11 cellular contexts compared by ENCODE assay signal in genomic region chr1:39959651-39960333, GRCh38. TPM values are rescaled to one million over a fixed set of nuclear protein-coding genes. Genes with fewer than 3 reads are reported as not detected.
DNase-seq lines count a peak whose midpoint lies in the region; ATAC-seq, FAIRE-seq and TF ChIP-seq lines count a peak whose summit lies in the region.
"Had no signal": no experiment of that assay in that cellular context is flagged by ENCODE, and none has a peak within 500 bp of the region (broad histone marks: within the 10 kb centered on the region; RNA-seq: fewer than 3 reads in every experiment).

No MANE protein-coding gene starts in this region.

- no peaks in the 10 kb centered on the region for H3K79me1 ChIP-seq in H9 (ENCODE audit: insufficient read depth, low read depth, low read length, poor library complexity, severe bottlenecking)

- no peak overlapping the region for H2BK15ac ChIP-seq in H9 (ENCODE audit: low read depth, low read length)

- no peak overlapping the region for H2BK12ac ChIP-seq in H9 (ENCODE audit: insufficient read length, low read depth, low read length)

- H3K56ac ChIP-seq in H9 (ENCODE audit: insufficient read length, low read depth, low read length): no peak overlapping the region

- H3K79me2 ChIP-seq in HepG2 (ENCODE audit: insufficient read depth, low read length) (no peaks in the 10 kb centered on the region), H9 (ENCODE audit: insufficient read depth, low read length) (no peaks in the 10 kb centered on the region; the same call in 1 of the 2 replicates)

- H3K4me3 Mint-ChIP-seq in H9 (no peak overlapping the region), type B pancreatic cell (no peak overlapping the region)

- H3K4me2 ChIP-seq in HepG2 (ENCODE audit: low read depth, low read length): no peak overlapping the region
- H3K4me2 ChIP-seq in H9 (ENCODE audit: insufficient read depth, insufficient read length, low read length): no peak overlapping the region

- H3K27ac ChIP-seq in liver (ENCODE audit: low read depth in 1 of 2, low read length in 2 of 2) (peak overlapping the region; percentile 66 to 82), HepG2 (ENCODE audit: extremely low read length, insufficient read depth, low read length) (no peak overlapping the region), RWPE2 (ENCODE audit: poor library complexity, severe bottlenecking) (peak overlapping the region; percentile 57), H9 (ENCODE audit: insufficient read length, low read depth, low read length) (no peak overlapping the region)

- no TSS peak for BruUV-seq in HepG2 (replicated peaks; lab: Mats Ljungman, UMichigan)

- H4K20me1 ChIP-seq in HepG2 (ENCODE audit: insufficient read depth, low read length) (peaks cover 7% of the 10 kb centered on the region; the same call in 1 of the 2 replicates), H9 (ENCODE audit: control insufficient read depth, insufficient read depth, insufficient read length) (no peaks in the 10 kb centered on the region)

- H3K9ac ChIP-seq in liver (ENCODE audit: low read depth in 1 of 2, low read length in 2 of 2) (no peak overlapping the region), HepG2 (ENCODE audit: insufficient read depth, low read depth, low read length) (no peak overlapping the region), H9 (ENCODE audit: extremely low read depth, insufficient read length, low read length) (no peak overlapping the region)

- H3K27me3 ChIP-seq in liver (ENCODE audit: control insufficient read depth in 4 of 4, insufficient read depth in 4 of 4, low read length in 3 of 4): no peaks in the 10 kb centered on the region
- peaks cover 3 to 24% of the 10 kb centered on the region in 2 experiments; a peak in 4 of 5 replicates for H3K27me3 ChIP-seq in HepG2 (ENCODE audit: control insufficient read depth in 1 of 2, insufficient read depth in 2 of 2, low read length in 2 of 2)
- no peaks in the 10 kb centered on the region for H3K27me3 ChIP-seq in RWPE2 (ENCODE audit: insufficient read depth, poor library complexity, severe bottlenecking)
- no peaks in the 10 kb centered on the region for H3K27me3 ChIP-seq in H9 (ENCODE audit: insufficient read depth, low read length)

- no peak overlapping the region for H3K18ac ChIP-seq in H9 (ENCODE audit: insufficient read length, low read depth, low read length)

- intact Hi-C loops in HepG2 (cut with micrococcal nuclease; ENCODE audit: unreplicated experiment): no loop called here

- no peak for DNase-seq in HepG2 (ENCODE audit: low spot score)
- DNase-seq in RWPE2 (ENCODE audit: low spot score): no peak
- peak; percentile 85 for DNase-seq in left lobe of liver (ENCODE audit: low spot score)
- no peak for DNase-seq in H9
- no peak for DNase-seq in activated naive CD4-positive, alpha-beta T cell treated with anti-CD3 and anti-CD28 coated beads, Interleukin-2, amount 50 U/mL, for 16 hours
- DNase-seq in amniotic stem cell (lab: John Stamatoyannopoulos, UW): no peak
- DNase-seq in type B pancreatic cell (ENCODE audit: extremely low spot score, unreplicated experiment): no peak
- DNase-seq: NCI-H1048 had no signal

- no peak overlapping the region for H3K14ac ChIP-seq in H9 (ENCODE audit: insufficient read depth, low read length)

- CTCF ChIA-PET in HepG2 (lab: Yijun Ruan, JAX; ENCODE audit: low intra/inter-chr PET ratio, low total read pairs): no interaction called here

- in situ Hi-C loops in HepG2 (cut with HindIII; ENCODE audit: extremely low pct_ligation_motif_present, low pct_unique_long_range_greater_than_20kb): no loop called here

- no peak overlapping the region for H3T11ph ChIP-seq in H9 (ENCODE audit: low read length)

- H2AFZ ChIP-seq in HepG2 (ENCODE audit: low read length) (no peak overlapping the region), H9 (ENCODE audit: low read length) (no peak overlapping the region)

- H3K4ac ChIP-seq in H9 (ENCODE audit: low read depth, low read length): no peak overlapping the region

- H2AK5ac ChIP-seq in H9 (ENCODE audit: insufficient read length, low read length): no peak overlapping the region

- H3K4me1 Mint-ChIP-seq in H9: peaks cover 11 to 12% of the 10 kb centered on the region in 2 experiments
- H3K4me1 Mint-ChIP-seq in type B pancreatic cell (ENCODE audit: unreplicated experiment): peaks cover 19% of the 10 kb centered on the region

- H2BK120ac ChIP-seq in H9 (ENCODE audit: low read depth, low read length, poor library complexity, severe bottlenecking): no peak overlapping the region

- H3K9me3 Mint-ChIP-seq in H9 (no peaks in the 10 kb centered on the region), type B pancreatic cell (no peaks in the 10 kb centered on the region)

- H3K4me1 ChIP-seq in liver (ENCODE audit: control insufficient read depth in 4 of 4, insufficient read depth in 4 of 4, low read length in 3 of 4): peaks cover 7 to 61% (median 45%) of the 10 kb centered on the region in 4 donors
- H3K4me1 ChIP-seq in HepG2 (ENCODE audit: insufficient read depth, low read length): peaks cover 13% of the 10 kb centered on the region
- peaks cover 21% of the 10 kb centered on the region for H3K4me1 ChIP-seq in RWPE2 (ENCODE audit: insufficient read depth, poor library complexity, severe bottlenecking)
- H3K4me1 ChIP-seq in H9 (ENCODE audit: insufficient read depth, low read length): no peaks in the 10 kb centered on the region

- no peak for TF ChIP-seq CTCF in liver (IDR thresholded peaks at IDR 0.05; ENCODE audit: low read depth, low read length, missing input control)
- TF ChIP-seq CTCF in HepG2 (CRISPR knock-in tag; IDR thresholded peaks at IDR 0.05): no peak
- no peak for TF ChIP-seq CTCF in RWPE2 (IDR thresholded peaks at IDR 0.05; ENCODE audit: poor library complexity, severe bottlenecking)
- TF ChIP-seq CTCF in H9 (conservative IDR thresholded peaks at IDR 0.05): no peak
- TF ChIP-seq CTCF in type B pancreatic cell (conservative IDR thresholded peaks at IDR 0.05): no peak

- H3K23me2 ChIP-seq in H9 (ENCODE audit: insufficient read length, low read depth, low read length, poor library complexity, severe bottlenecking): peaks cover 11% of the 10 kb centered on the region

- H3K23ac ChIP-seq in H9 (ENCODE audit: insufficient read length, low read depth, low read length): no peak overlapping the region

- no peak overlapping the region for H4K5ac ChIP-seq in H9 (ENCODE audit: insufficient read length, low read depth, low read length)

- no peak for TF ChIP-seq EP300 in HepG2 (IDR thresholded peaks at IDR 0.05; ENCODE audit: low read depth in 2 of 2, low read length in 2 of 2)
- TF ChIP-seq EP300 in HepG2 (CRISPR knock-in tag; IDR thresholded peaks at IDR 0.05; ENCODE audit: borderline replicate concordance): no peak

- no peak overlapping the region for H2BK5ac ChIP-seq in H9 (ENCODE audit: insufficient read length, low read length)

- no peak overlapping the region for H2BK20ac ChIP-seq in H9 (ENCODE audit: low read depth, low read length, poor library complexity, severe bottlenecking)

- H4K91ac ChIP-seq in H9 (ENCODE audit: insufficient read length, low read depth, low read length): no peak overlapping the region

- POLR2A ChIA-PET in HepG2 (lab: Yijun Ruan, JAX): no interaction called here

- peaks cover 7 to 24% (median 9%) of the 10 kb centered on the region in 4 donors for H3K36me3 ChIP-seq in liver (ENCODE audit: control insufficient read depth in 4 of 4, insufficient read depth in 3 of 4, low read depth in 1 of 4, low read length in 3 of 4)
- H3K36me3 ChIP-seq in HepG2 (replicated peaks in 1 of 2; ENCODE audit: control insufficient read depth in 1 of 2, insufficient read depth in 2 of 2, low read length in 2 of 2): no peaks in the 10 kb centered on the region
- H3K36me3 ChIP-seq in RWPE2 (ENCODE audit: low read depth): peaks cover 74% of the 10 kb centered on the region

- H3K36me3 Mint-ChIP-seq in H9 (ENCODE audit: insufficient read depth in 1 of 3, low read depth in 3 of 3) (peaks cover 30 to 57% (median 34%) of the 10 kb centered on the region in 3 experiments), type B pancreatic cell (peaks cover 4% of the 10 kb centered on the region)

- H3K4me3 ChIP-seq in liver (ENCODE audit: low read depth in 1 of 3, low read length in 3 of 3): peak overlapping the region in 1 of 3 donors; percentile 31
- H3K4me3 ChIP-seq in HepG2 (replicated peaks in 1 of 3; ENCODE audit: insufficient read depth in 1 of 3, low read depth in 2 of 3, low read length in 3 of 3): no peak overlapping the region
- H3K4me3 ChIP-seq in RWPE2 (ENCODE audit: severe bottlenecking): no peak overlapping the region

- H3K9me3 ChIP-seq in liver (ENCODE audit: control insufficient read depth in 4 of 4, low read length in 3 of 4): no peaks in the 10 kb centered on the region
- no peaks in the 10 kb centered on the region for H3K9me3 ChIP-seq in HepG2 (ENCODE audit: low read length)
- no peaks in the 10 kb centered on the region for H3K9me3 ChIP-seq in RWPE2 (ENCODE audit: severe bottlenecking)
- no peaks in the 10 kb centered on the region for H3K9me3 ChIP-seq in H9 (ENCODE audit: control insufficient read depth, low read depth, low read length)

- H3K27ac Mint-ChIP-seq in H9: no peak overlapping the region; a peak in 1 of 7 replicates
- H3K27ac Mint-ChIP-seq in type B pancreatic cell: no peak overlapping the region

- H3K27me3 Mint-ChIP-seq in H9 (ENCODE audit: low read depth) (peaks cover 11% of the 10 kb centered on the region), type B pancreatic cell (peaks cover 9% of the 10 kb centered on the region)

- TF ChIP-seq RAD21 in liver (IDR thresholded peaks at IDR 0.05) (peak in 1 of 2 donors; percentile 26), HepG2 (CRISPR knock-in tag; IDR thresholded peaks at IDR 0.05) (no peak)

- ATAC-seq in HepG2 (no peak), RWPE2 (ENCODE audit: low read depth) (no peak), left lobe of liver (peak; percentile 60)

- no peak for TF ChIP-seq POLR2A in HepG2 (IDR thresholded peaks at IDR 0.05; ENCODE audit: insufficient read depth in 1 of 2, low read depth in 2 of 2, low read length in 2 of 2)

- WGBS in liver: 45% methylated on average over 12 of the region's 12 CpGs
- 60% methylated on average over 12 of the region's 12 CpGs for WGBS in HepG2 (ENCODE audit: low lambda C conversion rate)
- WGBS in H9 (ENCODE audit: extremely low coverage, insufficient read length, low lambda C conversion rate): no CpG with 5 or more reads among the region's 12 CpGs

- no peak for FAIRE-seq in HepG2 (lab: Jason Lieb, UNC)
- FAIRE-seq: frontal cortex had no signal

- no peak overlapping the region for H4K8ac ChIP-seq in H9 (replicated peaks; ENCODE audit: insufficient read length, low read depth, low read length)

RNA-seq across cellular contexts. Expression of gene MFSD2A, which starts 4.8 kb away (rescaled TPM):
- total RNA-seq in liver (100 to 1,000 TPM in 1 of 2 donors, under 1 TPM in 1; 0.37 to 294 TPM), HepG2 (2016; rRNA removed; fragmentation: Illumina TruSeq; extraction: Trizol) (not detected in 2 replicates), left lobe of liver (108 TPM), H9 (2021) (18.2 and 19.9 TPM in 2 replicates), type B pancreatic cell (ENCODE audit: low replicate concordance) (6.1 and 7.3 TPM in 2 replicates)
- polyA plus RNA-seq in liver (100 to 1,000 TPM in 1 of 2 donors, 10 to 100 TPM in 1; 84.3 to 257 TPM), HepG2 (2011; rRNA removed) (0.05 and 0.08 TPM in 2 replicates)
- total RNA-seq in HepG2 (2016; cell fraction: cytosol; rRNA removed; fragmentation: Illumina TruSeq; extraction: Trizol; ENCODE audit: low read depth): not detected in 2 replicates
- 0.11 TPM in 1 of 2 replicates, not detected in the other for total RNA-seq in HepG2 (2016; cell fraction: insoluble cytoplasmic fraction; rRNA removed; fragmentation: Illumina TruSeq; extraction: Trizol)
- total RNA-seq in HepG2 (2016; cell fraction: membrane; rRNA removed; fragmentation: Illumina TruSeq; extraction: Trizol): not detected in 2 replicates
- not detected in 2 replicates for total RNA-seq in HepG2 (2016; cell fraction: nucleus; rRNA removed; fragmentation: Illumina TruSeq; extraction: Trizol)
- not detected in 2 replicates for polyA plus RNA-seq in HepG2 (2011; cell fraction: cytosol; rRNA removed)
- 0.13 TPM in 1 of 2 replicates, not detected in the other for polyA plus RNA-seq in HepG2 (2011; cell fraction: nucleus; rRNA removed)
- not detected in 2 replicates for polyA plus RNA-seq in HepG2 (2012)
- polyA plus RNA-seq in HepG2 (2016; cell fraction: cytosol; fragmentation: Illumina TruSeq; extraction: Trizol; ENCODE audit: low read depth): not detected in 2 replicates
- not detected in 2 replicates for polyA plus RNA-seq in HepG2 (2016; cell fraction: insoluble cytoplasmic fraction; fragmentation: Illumina TruSeq; extraction: Trizol; ENCODE audit: low read depth)
- polyA plus RNA-seq in HepG2 (2016; cell fraction: membrane; fragmentation: Illumina TruSeq; extraction: Trizol; ENCODE audit: low read depth): not detected in 2 replicates
- not detected in 2 replicates for polyA plus RNA-seq in HepG2 (2016; cell fraction: nucleus; fragmentation: Illumina TruSeq; extraction: Trizol; ENCODE audit: insufficient read depth, low read depth)
- 0.06 and 0.16 TPM in 2 replicates for polyA minus RNA-seq in HepG2 (2011; rRNA and poly(A)+ RNA removed; ENCODE audit: low replicate concordance)
- polyA minus RNA-seq in HepG2 (2011; cell fraction: cytosol; rRNA and poly(A)+ RNA removed): not detected in 2 replicates
- not detected in 2 replicates for polyA minus RNA-seq in HepG2 (2011; cell fraction: nucleus; rRNA and poly(A)+ RNA removed)
- total RNA-seq: dermis blood vessel endothelial cell had no signal

RNA-seq across cellular contexts. Expression of gene MYCL, which starts 58.1 kb away (rescaled TPM):
- total RNA-seq in liver (1 to 10 TPM; 1.8 to 6.6 TPM), HepG2 (2016; rRNA removed; fragmentation: Illumina TruSeq; extraction: Trizol) (0.31 and 0.42 TPM in 2 replicates), left lobe of liver (14.7 TPM), H9 (2021) (17.6 and 18.4 TPM in 2 replicates), type B pancreatic cell (ENCODE audit: low replicate concordance) (19.5 and 36.5 TPM in 2 replicates)
- polyA plus RNA-seq in liver (1 to 10 TPM; 2.4 to 2.6 TPM), HepG2 (2011; rRNA removed) (1.7 and 2.1 TPM in 2 replicates)
- 0.20 and 0.26 TPM in 2 replicates for total RNA-seq in HepG2 (2016; cell fraction: cytosol; rRNA removed; fragmentation: Illumina TruSeq; extraction: Trizol; ENCODE audit: low read depth)
- total RNA-seq in HepG2 (2016; cell fraction: insoluble cytoplasmic fraction; rRNA removed; fragmentation: Illumina TruSeq; extraction: Trizol): 0.15 and 0.30 TPM in 2 replicates
- 0.28 and 0.34 TPM in 2 replicates for total RNA-seq in HepG2 (2016; cell fraction: membrane; rRNA removed; fragmentation: Illumina TruSeq; extraction: Trizol)
- 0.38 and 0.62 TPM in 2 replicates for total RNA-seq in HepG2 (2016; cell fraction: nucleus; rRNA removed; fragmentation: Illumina TruSeq; extraction: Trizol)
- 1.7 and 2.2 TPM in 2 replicates for polyA plus RNA-seq in HepG2 (2011; cell fraction: cytosol; rRNA removed)
- 0.77 and 1.6 TPM in 2 replicates for polyA plus RNA-seq in HepG2 (2011; cell fraction: nucleus; rRNA removed)
- polyA plus RNA-seq in HepG2 (2012): 4.1 and 5.6 TPM in 2 replicates
- 0.14 and 0.15 TPM in 2 replicates for polyA plus RNA-seq in HepG2 (2016; cell fraction: cytosol; fragmentation: Illumina TruSeq; extraction: Trizol; ENCODE audit: low read depth)
- polyA plus RNA-seq in HepG2 (2016; cell fraction: insoluble cytoplasmic fraction; fragmentation: Illumina TruSeq; extraction: Trizol; ENCODE audit: low read depth): 0.21 and 0.37 TPM in 2 replicates
- polyA plus RNA-seq in HepG2 (2016; cell fraction: membrane; fragmentation: Illumina TruSeq; extraction: Trizol; ENCODE audit: low read depth): 0.28 and 0.40 TPM in 2 replicates
- 0.29 and 0.42 TPM in 2 replicates for polyA plus RNA-seq in HepG2 (2016; cell fraction: nucleus; fragmentation: Illumina TruSeq; extraction: Trizol; ENCODE audit: insufficient read depth, low read depth)
- 2.5 and 7.8 TPM in 2 replicates for polyA minus RNA-seq in HepG2 (2011; rRNA and poly(A)+ RNA removed; ENCODE audit: low replicate concordance)
- 0.79 and 1.5 TPM in 2 replicates for polyA minus RNA-seq in HepG2 (2011; cell fraction: cytosol; rRNA and poly(A)+ RNA removed)
- polyA minus RNA-seq in HepG2 (2011; cell fraction: nucleus; rRNA and poly(A)+ RNA removed): 1.3 and 3.1 TPM in 2 replicates

Comparison
In these comparisons a context has a peak if more than half of its experiments do, and no peak if none do; other contexts are left out.
1. H3K27ac ChIP-seq: peak in liver (2 of 2) and RWPE2 (single experiment); none in HepG2 (single experiment) and H9 (single experiment).